ENCODE assay signal across 14 cellular contexts in genomic region chr22:31093090-31093850, GRCh38. TPM values are rescaled to one million over a fixed set of nuclear protein-coding genes. Genes with fewer than 3 reads are reported as not detected.
DNase-seq lines count a peak whose midpoint lies in the region; ATAC-seq, FAIRE-seq and TF ChIP-seq lines count a peak whose summit lies in the region.
"Had no signal": no experiment of that assay in that cellular context is flagged by ENCODE, and none has a peak within 500 bp of the region (broad histone marks: within the 10 kb centered on the region; RNA-seq: fewer than 3 reads in every experiment).

No MANE protein-coding gene starts in this region.

- no peak overlapping the region for H2AFZ ChIP-seq in hepatocyte
- H2AFZ ChIP-seq in trophoblast cell (ENCODE audit: insufficient read depth, low read length, poor library complexity): no peak overlapping the region

- H3K4me1 ChIP-seq in body of pancreas (peaks cover 12% of the 10 kb centered on the region), hepatocyte (ENCODE audit: insufficient read depth) (no peaks in the 10 kb centered on the region), skeletal muscle tissue (ENCODE audit: control insufficient read depth in 3 of 3, insufficient read depth in 3 of 3, low read length in 3 of 3) (peaks cover 36 to 85% (median 71%) of the 10 kb centered on the region in 3 donors), lower lobe of right lung (no peaks in the 10 kb centered on the region), trophoblast cell (ENCODE audit: control insufficient read depth in 1 of 2, insufficient read depth in 2 of 2, low read length in 2 of 2) (no peaks in the 10 kb centered on the region)
- H3K4me1 ChIP-seq: BE2C had no signal

- H4K12ac ChIP-seq in trophoblast cell (ENCODE audit: low read depth, low read length): no peak overlapping the region

- no peaks in the 10 kb centered on the region for H3K27me3 ChIP-seq in body of pancreas
- no peaks in the 10 kb centered on the region for H3K27me3 ChIP-seq in hepatocyte
- no peaks in the 10 kb centered on the region for H3K27me3 ChIP-seq in skeletal muscle tissue (ENCODE audit: control insufficient read depth in 3 of 3, insufficient read depth in 3 of 3, low read length in 3 of 3)
- H3K27me3 ChIP-seq in lower lobe of right lung (ENCODE audit: low read depth): no peaks in the 10 kb centered on the region
- no peaks in the 10 kb centered on the region for H3K27me3 ChIP-seq in trophoblast cell (ENCODE audit: insufficient read depth, low read length)
- H3K27me3 ChIP-seq: BE2C had no signal

- no peak overlapping the region for H3K4ac ChIP-seq in trophoblast cell (ENCODE audit: low read depth, low read length)

- H4K20me1 ChIP-seq in hepatocyte (ENCODE audit: insufficient read depth, poor library complexity, severe bottlenecking): peaks cover 3% of the 10 kb centered on the region

- H3K14ac ChIP-seq in trophoblast cell (ENCODE audit: low read length): no peak overlapping the region

- H3K9ac ChIP-seq in skeletal muscle tissue (ENCODE audit: low read depth in 1 of 3, low read length in 3 of 3): peak overlapping the region; percentile 83 to 96 (median 95)
- no peak overlapping the region for H3K9ac ChIP-seq in trophoblast cell (ENCODE audit: low read length)

- no peaks in the 10 kb centered on the region for H3K9me2 ChIP-seq in hepatocyte (replicated peaks; ENCODE audit: insufficient read depth)

- no peak overlapping the region for H2AK5ac ChIP-seq in trophoblast cell (ENCODE audit: low read length)

- H3K18ac ChIP-seq in trophoblast cell (ENCODE audit: low read length): no peak overlapping the region

- no peak for TF ChIP-seq POLR2A in GM12892 (IDR thresholded peaks at IDR 0.05; ENCODE audit: low read depth, low read length)
- no peak for TF ChIP-seq POLR2A in body of pancreas (IDR thresholded peaks at IDR 0.05)

- no peak overlapping the region for H2BK120ac ChIP-seq in trophoblast cell (ENCODE audit: insufficient read depth, low read length, poor library complexity)

- H3K4me3 ChIP-seq in body of pancreas (no peak overlapping the region), hepatocyte (no peak overlapping the region), skeletal muscle tissue (ENCODE audit: low read length in 3 of 3) (peak overlapping the region; percentile 63 to 83 (median 83)), lower lobe of right lung (no peak overlapping the region), trophoblast cell (ENCODE audit: low read depth, low read length) (no peak overlapping the region)

- no peak overlapping the region for H4K91ac ChIP-seq in trophoblast cell (ENCODE audit: low read depth, low read length)

- WGBS in body of pancreas, 2 donors: 78 to 97% methylated on average over 7 to 26 of the region's 33 CpGs
- 94% methylated on average over 28 of the region's 33 CpGs for WGBS in hepatocyte (ENCODE audit: low lambda C conversion rate, missing lambda C conversion rate)
- no CpG with 5 or more reads among the region's 33 CpGs for WGBS in trophoblast cell (ENCODE audit: extremely low coverage, insufficient coverage, insufficient read length)

- ATAC-seq in body of pancreas: peak; percentile 6
- ATAC-seq in lower lobe of right lung: no peak
- ATAC-seq in GM19324 (IDR thresholded peaks at IDR 0.05; ENCODE audit: low FRiP score, unreplicated experiment): no peak
- ATAC-seq in GM21825 (IDR thresholded peaks at IDR 0.05; ENCODE audit: unreplicated experiment): no peak
- ATAC-seq: esophagus mucosa; naive thymus-derived CD4-positive, alpha-beta T cell had no signal

- peak overlapping the region in 2 of 4 donors; percentile 7 to 28 for H3K27ac ChIP-seq in body of pancreas
- no peak overlapping the region for H3K27ac ChIP-seq in hepatocyte
- peak overlapping the region; percentile 94 for H3K27ac ChIP-seq in skeletal muscle tissue (ENCODE audit: low read depth, low read length)
- no peak overlapping the region for H3K27ac ChIP-seq in lower lobe of right lung
- no peak overlapping the region for H3K27ac ChIP-seq in trophoblast cell (ENCODE audit: low read depth, low read length)

- TF ChIP-seq CTCF in body of pancreas (IDR thresholded peaks at IDR 0.05): no peak
- TF ChIP-seq CTCF in hepatocyte (IDR thresholded peaks at IDR 0.05; ENCODE audit: poor library complexity): no peak
- TF ChIP-seq CTCF in lower lobe of right lung (IDR thresholded peaks at IDR 0.05): no peak

- H3K4me2 ChIP-seq in hepatocyte (no peak overlapping the region), trophoblast cell (ENCODE audit: low read length) (no peak overlapping the region)

- H3K79me1 ChIP-seq in trophoblast cell (ENCODE audit: low read length): no peaks in the 10 kb centered on the region

- H2BK5ac ChIP-seq in trophoblast cell (ENCODE audit: low read depth, low read length, poor library complexity): no peak overlapping the region

- intact Hi-C loops in body of pancreas (cut with DNase I) (no loop called here), lower lobe of right lung (cut with DNase I) (no loop called here)

- no peak overlapping the region for H3K23ac ChIP-seq in trophoblast cell (ENCODE audit: low read length)

- H3K9me3 ChIP-seq in body of pancreas: no peaks in the 10 kb centered on the region
- H3K9me3 ChIP-seq in hepatocyte (ENCODE audit: low read depth): no peaks in the 10 kb centered on the region
- H3K9me3 ChIP-seq in skeletal muscle tissue (ENCODE audit: control insufficient read depth in 3 of 3, low read length in 3 of 3): no peaks in the 10 kb centered on the region
- no peaks in the 10 kb centered on the region for H3K9me3 ChIP-seq in lower lobe of right lung
- H3K9me3 ChIP-seq in trophoblast cell (ENCODE audit: insufficient read depth, low read depth, low read length): peaks cover 2% of the 10 kb centered on the region
- H3K9me3 ChIP-seq: BE2C had no signal

- H3K36me3 ChIP-seq in body of pancreas (replicated peaks in 1 of 2; ENCODE audit: insufficient read depth in 1 of 2, low read depth in 2 of 2) (peaks cover 0 to 27% of the 10 kb centered on the region in 2 donors), hepatocyte (replicated peaks; ENCODE audit: insufficient read depth, low read depth) (no peaks in the 10 kb centered on the region), skeletal muscle tissue (ENCODE audit: control insufficient read depth in 3 of 3, insufficient read depth in 3 of 3, low read length in 3 of 3) (peaks cover 51 to 76% (median 65%) of the 10 kb centered on the region in 3 donors), lower lobe of right lung (peaks cover 100% of the 10 kb centered on the region), trophoblast cell (ENCODE audit: control insufficient read depth in 1 of 2, insufficient read depth in 2 of 2, low read length in 2 of 2) (peaks cover 89 to 95% of the 10 kb centered on the region in 2 experiments)
- H3K36me3 ChIP-seq: BE2C had no signal

- no peak for FAIRE-seq in GM12892 (lab: Jason Lieb, UNC)

- no peak overlapping the region for H2BK12ac ChIP-seq in trophoblast cell (ENCODE audit: low read length)

- DNase-seq in GM12892 (ENCODE audit: insufficient read length) (peak; percentile 15), body of pancreas (peak in 2 of 4 donors; percentile 59 to 64), hepatocyte (ENCODE audit: low spot score) (peak; percentile 5), lower lobe of right lung (no peak), trophoblast cell (no peak)
- DNase-seq: BE2C; GDM1; naive thymus-derived CD4-positive, alpha-beta T cell had no signal

- H4K8ac ChIP-seq in trophoblast cell (ENCODE audit: low read depth, low read length): no peak overlapping the region

- no peaks in the 10 kb centered on the region for H3K79me2 ChIP-seq in hepatocyte
- H3K79me2 ChIP-seq in trophoblast cell (ENCODE audit: control insufficient read depth, insufficient read depth, low read length, poor library complexity): no peaks in the 10 kb centered on the region

RNA-seq across cellular contexts. Expression of gene SMTN, which starts 12.2 kb away (rescaled TPM):
- 4.5 TPM for polyA plus RNA-seq in GM12892 (2012; ENCODE audit: missing spikeins)
- 10 to 100 TPM; 35.5 to 50.1 TPM for total RNA-seq in body of pancreas
- total RNA-seq in hepatocyte: 43.0 and 64.7 TPM in 2 replicates
- polyA plus RNA-seq in hepatocyte: 88.7 and 112 TPM in 2 replicates
- total RNA-seq in skeletal muscle tissue: 57.9 TPM
- total RNA-seq in lower lobe of right lung: 44.8 TPM
- 76.6 and 79.2 TPM in 2 replicates for polyA plus RNA-seq in trophoblast cell (2013)

RNA-seq across cellular contexts. Expression of gene SELENOM, which starts 14.1 kb away (rescaled TPM):
- polyA plus RNA-seq in GM12892 (2012; ENCODE audit: missing spikeins): 4.0 TPM
- total RNA-seq in body of pancreas (100 to 1,000 TPM; 127 to 198 TPM), hepatocyte (130 and 156 TPM in 2 replicates), skeletal muscle tissue (16.2 TPM), lower lobe of right lung (86.8 TPM)
- polyA plus RNA-seq in hepatocyte: 240 and 307 TPM in 2 replicates
- polyA plus RNA-seq in trophoblast cell (2013): 70.7 and 77.0 TPM in 2 replicates

RNA-seq across cellular contexts. Expression of gene INPP5J, which starts 29.5 kb away (rescaled TPM):
- not detected for polyA plus RNA-seq in GM12892 (2012; ENCODE audit: missing spikeins)
- total RNA-seq in body of pancreas (10 to 100 TPM; 16.1 to 17.8 TPM), hepatocyte (3.4 and 3.5 TPM in 2 replicates), skeletal muscle tissue (not detected), lower lobe of right lung (4.6 TPM)
- polyA plus RNA-seq in hepatocyte: 5.6 and 6.1 TPM in 2 replicates
- polyA plus RNA-seq in trophoblast cell (2013): 2.3 and 2.4 TPM in 2 replicates
- total RNA-seq: T-helper 1 cell treated with Interleukin-12 subunit alpha and Interleukin-12 subunit beta and Interleukin-4 antibody, amounts not matched to agents 30 ng/mL and 1 ng/mL, for 36 hours had no signal
- polyA plus RNA-seq: naive thymus-derived CD4-positive, alpha-beta T cell had no signal

RNA-seq across cellular contexts. Expression of gene PLA2G3, which starts 47.0 kb away (rescaled TPM):
- not detected for polyA plus RNA-seq in GM12892 (2012; ENCODE audit: missing spikeins)
- total RNA-seq in body of pancreas: not detected
- 0.04 and 0.10 TPM in 2 replicates for total RNA-seq in hepatocyte
- 0.33 and 0.52 TPM in 2 replicates for polyA plus RNA-seq in hepatocyte
- total RNA-seq in skeletal muscle tissue: not detected
- 5.0 TPM for total RNA-seq in lower lobe of right lung
- 0.22 and 0.25 TPM in 2 replicates for polyA plus RNA-seq in trophoblast cell (2013)
- total RNA-seq: activated T-helper 2 cell treated with anti-CD3 and anti-CD28 coated beads, Interferon-gamma antibody, Interleukin-2, Interleukin-4, amounts not matched to agents 10 μg/mL and 5 μg/mL and 100 μg/mL, durations not matched to agents 14 hours and 24 hours and 36 hours; naive thymus-derived CD4-positive, alpha-beta T cell; T-helper 1 cell treated with Interleukin-12 subunit alpha and Interleukin-12 subunit beta and Interleukin-4 antibody, amounts not matched to agents 30 ng/mL and 1 ng/mL, for 36 hours had no signal
- polyA plus RNA-seq: naive thymus-derived CD4-positive, alpha-beta T cell had no signal

Comparison
In these comparisons a context has a peak if more than half of its experiments do, and no peak if none do; other contexts are left out.
1. DNase-seq: peak in GM12892 (single experiment) and hepatocyte (single experiment); none in lower lobe of right lung (single experiment) and trophoblast cell (0 of 2).
2. H3K4me3 ChIP-seq: peak in skeletal muscle tissue (3 of 3); none in body of pancreas (0 of 2), hepatocyte (single experiment), lower lobe of right lung (single experiment) and trophoblast cell (single experiment).